In the genomic region with DNA sequence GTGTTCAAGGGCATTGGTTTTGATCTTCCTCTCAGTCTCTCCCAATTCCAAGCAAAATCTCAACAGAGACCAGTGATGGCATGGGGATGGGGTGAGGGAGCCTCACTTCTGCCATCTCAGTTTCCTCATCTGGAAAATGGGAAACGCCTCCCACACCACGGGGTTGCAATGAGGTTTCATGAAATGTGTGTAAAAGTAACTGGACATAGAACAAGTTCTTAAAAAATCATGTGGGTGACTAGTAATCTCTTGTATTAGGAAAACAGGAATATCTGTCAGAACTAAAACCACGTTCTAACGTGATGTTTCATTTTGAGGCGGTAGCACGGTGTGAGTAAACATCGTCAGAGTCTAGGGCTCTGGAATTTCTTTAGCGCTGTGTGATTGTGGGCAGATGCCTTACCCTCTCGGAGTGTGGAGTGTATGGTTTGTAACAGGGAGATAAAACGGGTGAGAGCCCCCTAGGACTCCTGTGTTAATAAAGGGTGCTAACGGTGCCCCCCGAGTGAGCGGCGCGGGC, we compare ENCODE assay signal across 8 cellular contexts. TPM values are rescaled to one million over a fixed set of nuclear protein-coding genes. Genes with fewer than 3 reads are reported as not detected.
DNase-seq lines count a peak whose midpoint lies in the region; ATAC-seq and TF ChIP-seq lines count a peak whose summit lies in the region.

No MANE protein-coding gene starts in this region.

- H3K9ac ChIP-seq in Loucy (ENCODE audit: low read depth, low read length, poor library complexity, severe bottlenecking), result peak overlapping the region; percentile 67

- peak overlapping the region; percentile 77 for H3K4me2 ChIP-seq in Loucy (ENCODE audit: low read depth, low read length, poor library complexity, severe bottlenecking)

- H3K9me3 Mint-ChIP-seq in natural killer cell treated with Interleukin-12 subunit alpha and Interleukin-12 subunit beta and Interleukin-15 and Interleukin-18, amount 100 ng/mL, for 72 hours, result no peaks in the 10 kb centered on the region

- TF ChIP-seq CTCF in Loucy (conservative IDR thresholded peaks at IDR 0.05; ENCODE audit: low read length) (no peak), coronary artery (IDR thresholded peaks at IDR 0.05) (no peak)

- peaks cover 23% of the 10 kb centered on the region for H3K4me1 ChIP-seq in Loucy (ENCODE audit: insufficient read depth, low read length, poor library complexity, severe bottlenecking)

- H3K27me3 ChIP-seq in Loucy (ENCODE audit: insufficient read depth, low read length, poor library complexity, severe bottlenecking), result no peaks in the 10 kb centered on the region

- peak overlapping the region; percentile 49 to 80 for H3K27ac ChIP-seq in coronary artery

- H3K36me3 Mint-ChIP-seq in natural killer cell treated with Interleukin-12 subunit alpha and Interleukin-12 subunit beta and Interleukin-15 and Interleukin-18, amount 100 ng/mL, for 72 hours, result no peaks in the 10 kb centered on the region

- H4K20me1 ChIP-seq in Loucy (ENCODE audit: insufficient read depth, low read length, poor library complexity, severe bottlenecking), result no peaks in the 10 kb centered on the region

- H2AFZ ChIP-seq in Loucy (ENCODE audit: low read length), result peak overlapping the region; percentile 93

- no peaks in the 10 kb centered on the region for H3F3A ChIP-seq in Loucy (ENCODE audit: low read depth)

- H3K36me3 ChIP-seq in Loucy (ENCODE audit: insufficient read depth, low read length), result no peaks in the 10 kb centered on the region

- peak overlapping the region; percentile 92 for H3K4me3 Mint-ChIP-seq in natural killer cell treated with Interleukin-12 subunit alpha and Interleukin-12 subunit beta and Interleukin-15 and Interleukin-18, amount 100 ng/mL, for 72 hours

- H3K9me3 ChIP-seq in Loucy (ENCODE audit: insufficient read depth, low read depth, low read length), result no peaks in the 10 kb centered on the region

- peaks cover 13 to 15% of the 10 kb centered on the region in 2 donors for H3K4me1 Mint-ChIP-seq in natural killer cell treated with Interleukin-12 subunit alpha and Interleukin-12 subunit beta and Interleukin-15 and Interleukin-18, amount 100 ng/mL, for 72 hours (ENCODE audit: low read depth in 2 of 2)

- H3K27me3 Mint-ChIP-seq in natural killer cell treated with Interleukin-12 subunit alpha and Interleukin-12 subunit beta and Interleukin-15 and Interleukin-18, amount 100 ng/mL, for 72 hours, result peaks cover 16 to 26% of the 10 kb centered on the region in 2 donors

- peak overlapping the region; percentile 82 for H3K4me3 ChIP-seq in Loucy (ENCODE audit: low read length, poor library complexity, severe bottlenecking)
- H3K4me3 ChIP-seq in coronary artery, result peak overlapping the region; percentile 78

- H3K27ac Mint-ChIP-seq in natural killer cell treated with Interleukin-12 subunit alpha and Interleukin-12 subunit beta and Interleukin-15 and Interleukin-18, amount 100 ng/mL, for 72 hours, result peak overlapping the region; percentile 64 to 70

- H3K9me2 ChIP-seq in Loucy (replicated peaks; ENCODE audit: low read depth, low read length), result no peaks in the 10 kb centered on the region

- DNase-seq in DMS114 treated with DMSO at 0.1 percent for 48 hours (lab: John Stamatoyannopoulos, UW; ENCODE audit: unreplicated experiment) (peak; percentile 46), coronary artery (ENCODE audit: low spot score) (no peak), retina (no peak), cortex of kidney (lab: John Stamatoyannopoulos, UW) (no peak)
- no peak for DNase-seq in natural killer cell treated with Interleukin-12 subunit alpha and Interleukin-12 subunit beta and Interleukin-15 and Interleukin-18, amount 100 ng/mL, for 72 hours (ENCODE audit: low spot score)

- ATAC-seq in GM21529 (IDR thresholded peaks at IDR 0.05; ENCODE audit: unreplicated experiment) (peak; percentile 33), GM19397 (IDR thresholded peaks at IDR 0.05; ENCODE audit: unreplicated experiment) (no peak)
- ATAC-seq in natural killer cell treated with Interleukin-12 subunit alpha and Interleukin-12 subunit beta and Interleukin-15 and Interleukin-18, amount 100 ng/mL, for 72 hours, result peak in 1 of 2 donors; percentile 69

- peaks cover 13% of the 10 kb centered on the region for H3K79me2 ChIP-seq in Loucy (ENCODE audit: insufficient read depth, low read length)

RNA-seq across cellular contexts. Expression of gene DNAJC6, which starts 55.5 kb away (rescaled TPM):
- total RNA-seq in natural killer cell treated with Interleukin-12 subunit alpha and Interleukin-12 subunit beta and Interleukin-15 and Interleukin-18, amount 100 ng/mL, for 72 hours, result 1 to 10 TPM; 1.6 to 10.0 TPM
